ENCODE assay signal across 11 cellular contexts in genomic region chr10:63240807-63241206, GRCh38.
DNase-seq lines count a peak whose midpoint lies in the region; ATAC-seq, FAIRE-seq and TF ChIP-seq lines count a peak whose summit lies in the region.
"Had no signal": no experiment of that assay in that cellular context is flagged by ENCODE, and none has a peak within 500 bp of the region (broad histone marks: within the 10 kb centered on the region; RNA-seq: fewer than 3 reads in every experiment).

No MANE protein-coding gene starts in this region.

- H3K36me3 Mint-ChIP-seq in activated CD8-positive, alpha-beta T cell treated with anti-CD3 and anti-CD28 coated beads, Interleukin-2, amount 10 ng/mL, durations not matched to agents 7 days and 5 days (ENCODE audit: low read depth), result peaks cover 41% of the 10 kb centered on the region
- peaks cover 12% of the 10 kb centered on the region for H3K36me3 Mint-ChIP-seq in memory B cell

- FAIRE-seq in H54 (lab: Jason Lieb, UNC), result peak; percentile 57
- FAIRE-seq: GM18507 had no signal

- H3K4me3 Mint-ChIP-seq in activated CD8-positive, alpha-beta T cell treated with anti-CD3 and anti-CD28 coated beads, Interleukin-2, amount 10 ng/mL, durations not matched to agents 7 days and 5 days, result peak overlapping the region; percentile 54
- H3K4me3 Mint-ChIP-seq in memory B cell, result peak overlapping the region; percentile 25

- POLR2A ChIA-PET in activated CD8-positive, alpha-beta T cell treated with anti-CD3 and anti-CD28 coated beads, Interleukin-2, amount 10 ng/mL, durations not matched to agents 7 days and 5 days (lab: Charles Lee), result interaction anchor here (1.4 to 2.3 kb wide), 2 partner anchors 24 to 27 kb away, joined by 5 to 14 read pairs; no protein-coding TSS in a partner anchor

- H3K27ac Mint-ChIP-seq in activated CD8-positive, alpha-beta T cell treated with anti-CD3 and anti-CD28 coated beads, Interleukin-2, amount 10 ng/mL, durations not matched to agents 7 days and 5 days, result peak overlapping the region; percentile 73
- peak overlapping the region; percentile 73 for H3K27ac Mint-ChIP-seq in memory B cell

- CTCF ChIA-PET in activated CD8-positive, alpha-beta T cell treated with anti-CD3 and anti-CD28 coated beads, Interleukin-2, amount 10 ng/mL, durations not matched to agents 7 days and 5 days (lab: Charles Lee), result interaction anchor here (1.0 to 2.0 kb wide), 4 partner anchors 13 to 389 kb away, joined by 3 to 6 read pairs (median 4); no protein-coding TSS in a partner anchor

- DNase-seq in activated CD4-positive, CD25-positive, alpha-beta regulatory T cell treated with anti-CD3 and anti-CD28 coated beads, Interleukin-2, amount 50 U/mL, for 72 hours, result no peak
- no peak for DNase-seq in H54 (ENCODE audit: insufficient read length, low spot score)
- no peak for DNase-seq in activated CD8-positive, alpha-beta T cell treated with anti-CD3 and anti-CD28 coated beads, Interleukin-2, amount 10 ng/mL, durations not matched to agents 7 days and 5 days
- DNase-seq in memory B cell (ENCODE audit: low spot score in 2 of 2), result no peak
- DNase-seq in NCI-H187 treated with DMSO at 0.1 percent for 48 hours (lab: John Stamatoyannopoulos, UW), result no peak
- DNase-seq: NCI-H1092, NCI-H446 had no signal

- peaks cover 75% of the 10 kb centered on the region for H3K4me1 Mint-ChIP-seq in activated CD8-positive, alpha-beta T cell treated with anti-CD3 and anti-CD28 coated beads, Interleukin-2, amount 10 ng/mL, durations not matched to agents 7 days and 5 days (ENCODE audit: low read depth)
- H3K4me1 Mint-ChIP-seq in memory B cell, result peaks cover 52% of the 10 kb centered on the region

- H3K27me3 Mint-ChIP-seq in activated CD8-positive, alpha-beta T cell treated with anti-CD3 and anti-CD28 coated beads, Interleukin-2, amount 10 ng/mL, durations not matched to agents 7 days and 5 days (ENCODE audit: low read depth), result no peaks in the 10 kb centered on the region
- no peaks in the 10 kb centered on the region for H3K27me3 Mint-ChIP-seq in memory B cell

- TF ChIP-seq POLR2A in H54 (IDR thresholded peaks at IDR 0.05; ENCODE audit: low read depth, low read length), result no peak

- peak; percentile 37 to 48 for ATAC-seq in activated CD4-positive, CD25-positive, alpha-beta regulatory T cell treated with anti-CD3 and anti-CD28 coated beads, Interleukin-2, amount 50 U/mL, for 24 hours
- no peak for ATAC-seq in activated CD8-positive, alpha-beta T cell treated with anti-CD3 and anti-CD28 coated beads, Interleukin-2, amount 10 ng/mL, durations not matched to agents 7 days and 5 days
- ATAC-seq in memory B cell (ENCODE audit: low read depth) (no peak), GM18861 (IDR thresholded peaks at IDR 0.05; ENCODE audit: unreplicated experiment) (no peak), GM21526 (IDR thresholded peaks at IDR 0.05; ENCODE audit: low FRiP score, unreplicated experiment) (no peak)

- peaks cover 2% of the 10 kb centered on the region for H3K9me3 Mint-ChIP-seq in activated CD8-positive, alpha-beta T cell treated with anti-CD3 and anti-CD28 coated beads, Interleukin-2, amount 10 ng/mL, durations not matched to agents 7 days and 5 days (ENCODE audit: insufficient read depth)
- peaks cover 3% of the 10 kb centered on the region for H3K9me3 Mint-ChIP-seq in memory B cell

Comparison
In these comparisons a context has a peak if more than half of its experiments do, and no peak if none do; other contexts are left out.
1. ATAC-seq: peak in activated CD4-positive, CD25-positive, alpha-beta regulatory T cell treated with anti-CD3 and anti-CD28 coated beads, Interleukin-2, amount 50 U/mL, for 24 hours (2 of 2); none in activated CD8-positive, alpha-beta T cell treated with anti-CD3 and anti-CD28 coated beads, Interleukin-2, amount 10 ng/mL, durations not matched to agents 7 days and 5 days (single experiment), memory B cell (single experiment), GM18861 (single experiment) and GM21526 (single experiment).